In genomic region chr2:47002480-47003381, GRCh38 we compare ENCODE assay signal across 8 cellular contexts.
A peak's percentile ranks its signal among the peaks of the same experiment; 100 is the strongest.
DNase-seq lines count a peak whose midpoint lies in the region; ATAC-seq and TF ChIP-seq lines count a peak whose summit lies in the region.

No MANE protein-coding gene starts in this region.

- peak; percentile 81 for DNase-seq in H7
- DNase-seq in SJCRH30, result peak; percentile 78 to 83
- no peak for DNase-seq in foreskin keratinocyte
- DNase-seq in posterior cingulate gyrus, result peak; percentile 67 to 97 (median 82)
- DNase-seq in activated CD4-positive, alpha-beta T cell treated with anti-CD3 and anti-CD28 coated beads for 4 hours, result no peak

- no peak overlapping the region for H3K27ac ChIP-seq in SJCRH30
- H3K27ac ChIP-seq in foreskin keratinocyte, result no peak overlapping the region

- no peaks in the 10 kb centered on the region for H3K9me3 ChIP-seq in SJCRH30 (replicated peaks)

- no peaks in the 10 kb centered on the region for H3K27me3 ChIP-seq in H7 (ENCODE audit: control insufficient read depth, insufficient read depth, low read length)
- H3K27me3 ChIP-seq in SJCRH30, result no peaks in the 10 kb centered on the region
- H3K27me3 ChIP-seq in foreskin keratinocyte, result no peaks in the 10 kb centered on the region

- no peak overlapping the region for H3K4me3 ChIP-seq in H7 (ENCODE audit: insufficient read depth, low read depth, low read length)
- H3K4me3 ChIP-seq in SJCRH30, result no peak overlapping the region

- H3K4me1 ChIP-seq in SJCRH30, result peaks cover 21% of the 10 kb centered on the region
- H3K4me1 ChIP-seq in foreskin keratinocyte, result peaks cover 9% of the 10 kb centered on the region

- intact Hi-C loops in posterior cingulate gyrus (cut with DNase I), result no loop called here

- peak; percentile 84 for ATAC-seq in foreskin keratinocyte
- no peak for ATAC-seq in HG02678 (IDR thresholded peaks at IDR 0.05; ENCODE audit: unreplicated experiment)
- no peak for ATAC-seq in GM18498 (IDR thresholded peaks at IDR 0.05; ENCODE audit: unreplicated experiment)
- no peak for ATAC-seq in HG03097 (IDR thresholded peaks at IDR 0.05; ENCODE audit: low FRiP score, unreplicated experiment)

- H3K36me3 ChIP-seq in H7 (replicated peaks; ENCODE audit: control insufficient read depth, insufficient read depth, low read length), result peaks cover 1% of the 10 kb centered on the region
- H3K36me3 ChIP-seq in SJCRH30, result 0 out of 2 replicates have a peak, but pooled peaks cover 3% of the 10 kb centered on the region

- TF ChIP-seq CTCF in foreskin keratinocyte (conservative IDR thresholded peaks at IDR 0.05), result no peak

Comparison
In these comparisons a context has a peak if more than half of its experiments do, and no peak if none do; other contexts are left out.
1. DNase-seq: peak in H7 (single experiment), SJCRH30 (2 of 2) and posterior cingulate gyrus (10 of 10); none in foreskin keratinocyte (0 of 2) and activated CD4-positive, alpha-beta T cell treated with anti-CD3 and anti-CD28 coated beads for 4 hours (0 of 2).